In genomic region chr15:90957105-90957790, GRCh38 we compare ENCODE assay signal across 8 cellular contexts. TPM values are rescaled to one million over a fixed set of nuclear protein-coding genes. Genes with fewer than 3 reads are reported as not detected.
DNase-seq lines count a peak whose midpoint lies in the region; ATAC-seq and TF ChIP-seq lines count a peak whose summit lies in the region.

No MANE protein-coding gene starts in this region.

- no peak overlapping the region for H3K4ac ChIP-seq in trophoblast cell (ENCODE audit: low read depth, low read length)

- H3K4me3 ChIP-seq in cardiac muscle cell = peak overlapping the region; percentile 41
- H3K4me3 ChIP-seq in trophoblast cell (ENCODE audit: low read depth, low read length) = peak overlapping the region; percentile 73

- H3K4me3 Mint-ChIP-seq in activated CD4-positive, alpha-beta memory T cell treated with anti-CD3 and anti-CD28 coated beads, Interleukin-2, amount 10 ng/mL, durations not matched to agents 7 days and 5 days = peak overlapping the region; percentile 64

- peaks cover 7% of the 10 kb centered on the region for H3K79me1 ChIP-seq in trophoblast cell (ENCODE audit: low read length)

- no peak overlapping the region for H2AK5ac ChIP-seq in trophoblast cell (ENCODE audit: low read length)

- H2BK5ac ChIP-seq in trophoblast cell (ENCODE audit: low read depth, low read length, poor library complexity) = no peak overlapping the region

- H3K27me3 Mint-ChIP-seq in activated CD4-positive, alpha-beta memory T cell treated with anti-CD3 and anti-CD28 coated beads, Interleukin-2, amount 10 ng/mL, durations not matched to agents 7 days and 5 days = no peaks in the 10 kb centered on the region

- peak overlapping the region; percentile 38 for H3K27ac Mint-ChIP-seq in activated CD4-positive, alpha-beta memory T cell treated with anti-CD3 and anti-CD28 coated beads, Interleukin-2, amount 10 ng/mL, durations not matched to agents 7 days and 5 days

- H3K36me3 ChIP-seq in cardiac muscle cell (peaks cover 9% of the 10 kb centered on the region), trophoblast cell (ENCODE audit: control insufficient read depth in 1 of 2, insufficient read depth in 2 of 2, low read length in 2 of 2) (peaks cover 24 to 36% of the 10 kb centered on the region in 2 experiments)

- H4K8ac ChIP-seq in trophoblast cell (ENCODE audit: low read depth, low read length) = peak overlapping the region; percentile 55

- H2AFZ ChIP-seq in trophoblast cell (ENCODE audit: insufficient read depth, low read length, poor library complexity) = peak overlapping the region; percentile 50

- POLR2A ChIA-PET in activated CD4-positive, alpha-beta memory T cell treated with anti-CD3 and anti-CD28 coated beads, Interleukin-2, amount 10 ng/mL, durations not matched to agents 7 days and 5 days (lab: Charles Lee) = interaction anchor here (1.0 to 10.6 kb wide), 10 partner anchors 10 to 309 kb away, joined by 3 to 198 read pairs (median 6); partner anchors contain the start of genes HDDC3, PRC1 and UNC45A

- peaks cover 55% of the 10 kb centered on the region for H3K36me3 Mint-ChIP-seq in activated CD4-positive, alpha-beta memory T cell treated with anti-CD3 and anti-CD28 coated beads, Interleukin-2, amount 10 ng/mL, durations not matched to agents 7 days and 5 days (ENCODE audit: low read depth)

- DNase-seq in GM03348 (ENCODE audit: low spot score) (peak; percentile 68), cardiac muscle cell (ENCODE audit: low read depth in 1 of 2, low spot score in 1 of 2) (peak; percentile 43 to 54), trophoblast cell (peak in 1 of 2 donors; percentile 58), HT-29 (ENCODE audit: low spot score) (no peak), KBM-7 (no peak), pons (ENCODE audit: low spot score) (no peak)
- no peak for DNase-seq in activated CD4-positive, alpha-beta memory T cell treated with anti-CD3 and anti-CD28 coated beads, Interleukin-2, amount 10 ng/mL, durations not matched to agents 7 days and 5 days

- H3K14ac ChIP-seq in trophoblast cell (ENCODE audit: low read length) = peak overlapping the region; percentile 41

- peaks cover 5% of the 10 kb centered on the region for H3K79me2 ChIP-seq in trophoblast cell (ENCODE audit: control insufficient read depth, insufficient read depth, low read length, poor library complexity)

- H3K27me3 ChIP-seq in cardiac muscle cell = no peaks in the 10 kb centered on the region
- H3K27me3 ChIP-seq in trophoblast cell (ENCODE audit: insufficient read depth, low read length) = no peaks in the 10 kb centered on the region

- H3K27ac ChIP-seq in cardiac muscle cell (no peak overlapping the region), trophoblast cell (ENCODE audit: low read depth, low read length) (no peak overlapping the region)

- peak overlapping the region; percentile 91 for H3K4me2 ChIP-seq in trophoblast cell (ENCODE audit: low read length)

- peaks cover 9% of the 10 kb centered on the region for H3K4me1 ChIP-seq in cardiac muscle cell (ENCODE audit: low read depth)
- H3K4me1 ChIP-seq in trophoblast cell (ENCODE audit: control insufficient read depth in 1 of 2, insufficient read depth in 2 of 2, low read length in 2 of 2) = peaks cover 8 to 9% of the 10 kb centered on the region in 2 experiments

- TF ChIP-seq CTCF in cardiac muscle cell (IDR thresholded peaks at IDR 0.05; ENCODE audit: low read depth, low read length) = no peak

- ATAC-seq in GM19397 (IDR thresholded peaks at IDR 0.05; ENCODE audit: unreplicated experiment) = no peak

- peak overlapping the region; percentile 15 for H3K18ac ChIP-seq in trophoblast cell (ENCODE audit: low read length)

- H4K91ac ChIP-seq in trophoblast cell (ENCODE audit: low read depth, low read length) = no peak overlapping the region

- H3K9ac ChIP-seq in trophoblast cell (ENCODE audit: low read length) = peak overlapping the region; percentile 46

- no peak overlapping the region for H3K23ac ChIP-seq in trophoblast cell (ENCODE audit: low read length)

- H2BK12ac ChIP-seq in trophoblast cell (ENCODE audit: low read length) = no peak overlapping the region

- H3K9me3 ChIP-seq in cardiac muscle cell (ENCODE audit: low read depth) = no peaks in the 10 kb centered on the region
- H3K9me3 ChIP-seq in trophoblast cell (ENCODE audit: insufficient read depth, low read depth, low read length) = peaks cover 2% of the 10 kb centered on the region

- WGBS in trophoblast cell (ENCODE audit: extremely low coverage, insufficient coverage, insufficient read length) = no CpG with 5 or more reads among the region's 58 CpGs

- peaks cover 31% of the 10 kb centered on the region for H3K4me1 Mint-ChIP-seq in activated CD4-positive, alpha-beta memory T cell treated with anti-CD3 and anti-CD28 coated beads, Interleukin-2, amount 10 ng/mL, durations not matched to agents 7 days and 5 days

- H3K9me3 Mint-ChIP-seq in activated CD4-positive, alpha-beta memory T cell treated with anti-CD3 and anti-CD28 coated beads, Interleukin-2, amount 10 ng/mL, durations not matched to agents 7 days and 5 days = no peaks in the 10 kb centered on the region

- H2BK120ac ChIP-seq in trophoblast cell (ENCODE audit: insufficient read depth, low read length, poor library complexity) = no peak overlapping the region

- in situ Hi-C loops in KBM-7 (cut with MboI; ENCODE audit: low pct_unique_long_range_greater_than_20kb, low sequenced_read_pairs) = no loop called here

- CTCF ChIA-PET in activated CD4-positive, alpha-beta memory T cell treated with anti-CD3 and anti-CD28 coated beads, Interleukin-2, amount 10 ng/mL, durations not matched to agents 7 days and 5 days (lab: Charles Lee) = interaction anchor here (1.0 to 12.0 kb wide), 25 partner anchors 9 to 637 kb away, joined by 3 to 167 read pairs (median 8); partner anchors contain the start of genes HDDC3, MAN2A2, PRC1 and UNC45A

- peak overlapping the region; percentile 43 for H4K12ac ChIP-seq in trophoblast cell (ENCODE audit: low read depth, low read length)

RNA-seq across cellular contexts. Expression of gene RCCD1, which starts 2.6 kb away (rescaled TPM):
- total RNA-seq in activated CD4-positive, alpha-beta memory T cell treated with anti-CD3 and anti-CD28 coated beads, Interleukin-2, amount 10 ng/mL, durations not matched to agents 7 days and 5 days = 10 to 100 TPM; 31.3 to 32.8 TPM
- 18.6 and 43.0 TPM in 2 replicates for total RNA-seq in cardiac muscle cell
- polyA plus RNA-seq in cardiac muscle cell = 32.8 and 50.6 TPM in 2 replicates
- polyA plus RNA-seq in trophoblast cell (2013) = 6.2 and 6.6 TPM in 2 replicates
- 38.0 and 49.3 TPM in 2 replicates for total RNA-seq in HT-29 (2014; rRNA removed; shearing (Covaris generic))

RNA-seq across cellular contexts. Expression of gene UNC45A, which starts 22.2 kb away (rescaled TPM):
- 10 to 100 TPM; 71.3 to 75.2 TPM for total RNA-seq in activated CD4-positive, alpha-beta memory T cell treated with anti-CD3 and anti-CD28 coated beads, Interleukin-2, amount 10 ng/mL, durations not matched to agents 7 days and 5 days
- total RNA-seq in cardiac muscle cell = 61.8 and 68.2 TPM in 2 replicates
- polyA plus RNA-seq in cardiac muscle cell = 52.5 and 61.1 TPM in 2 replicates
- 32.0 and 33.0 TPM in 2 replicates for polyA plus RNA-seq in trophoblast cell (2013)
- total RNA-seq in HT-29 (2014; rRNA removed; shearing (Covaris generic)) = 80.6 and 88.0 TPM in 2 replicates

RNA-seq across cellular contexts. Expression of gene HDDC3, which starts 24.9 kb away (rescaled TPM):
- 10 to 100 TPM; 37.6 to 41.7 TPM for total RNA-seq in activated CD4-positive, alpha-beta memory T cell treated with anti-CD3 and anti-CD28 coated beads, Interleukin-2, amount 10 ng/mL, durations not matched to agents 7 days and 5 days
- 31.2 and 32.5 TPM in 2 replicates for total RNA-seq in cardiac muscle cell
- polyA plus RNA-seq in cardiac muscle cell = 22.5 and 24.9 TPM in 2 replicates
- polyA plus RNA-seq in trophoblast cell (2013) = 6.9 and 7.4 TPM in 2 replicates
- total RNA-seq in HT-29 (2014; rRNA removed; shearing (Covaris generic)) = 41.1 and 45.7 TPM in 2 replicates

RNA-seq across cellular contexts. Expression of gene PRC1, which starts 37.1 kb away (rescaled TPM):
- total RNA-seq in activated CD4-positive, alpha-beta memory T cell treated with anti-CD3 and anti-CD28 coated beads, Interleukin-2, amount 10 ng/mL, durations not matched to agents 7 days and 5 days = 100 to 1,000 TPM; 158 to 167 TPM
- total RNA-seq in cardiac muscle cell = 25.5 and 209 TPM in 2 replicates
- 20.1 and 131 TPM in 2 replicates for polyA plus RNA-seq in cardiac muscle cell
- polyA plus RNA-seq in trophoblast cell (2013) = 123 and 132 TPM in 2 replicates
- total RNA-seq in HT-29 (2014; rRNA removed; shearing (Covaris generic)) = 228 and 230 TPM in 2 replicates

RNA-seq across cellular contexts. Expression of gene MAN2A2, which starts 54.1 kb away (rescaled TPM):
- total RNA-seq in activated CD4-positive, alpha-beta memory T cell treated with anti-CD3 and anti-CD28 coated beads, Interleukin-2, amount 10 ng/mL, durations not matched to agents 7 days and 5 days = 100 to 1,000 TPM; 132 to 133 TPM
- 31.9 and 53.0 TPM in 2 replicates for total RNA-seq in cardiac muscle cell
- polyA plus RNA-seq in cardiac muscle cell = 54.3 and 66.3 TPM in 2 replicates
- 21.0 and 22.3 TPM in 2 replicates for polyA plus RNA-seq in trophoblast cell (2013)
- 29.8 and 32.7 TPM in 2 replicates for total RNA-seq in HT-29 (2014; rRNA removed; shearing (Covaris generic))

Comparison
In these comparisons a context has a peak if more than half of its experiments do, and no peak if none do; other contexts are left out.
1. DNase-seq: peak in GM03348 (single experiment) and cardiac muscle cell (2 of 2); none in activated CD4-positive, alpha-beta memory T cell treated with anti-CD3 and anti-CD28 coated beads, Interleukin-2, amount 10 ng/mL, durations not matched to agents 7 days and 5 days (single experiment), HT-29 (single experiment), KBM-7 (single experiment) and pons (single experiment).